In genomic region chr20:25378189-25378883, GRCh38 we compare ENCODE assay signal across 15 cellular contexts. TPM values are rescaled to one million over a fixed set of nuclear protein-coding genes. Genes with fewer than 3 reads are reported as not detected.
A peak's percentile ranks its signal among the peaks of the same experiment; 100 is the strongest.
DNase-seq lines count a peak whose midpoint lies in the region; ATAC-seq and TF ChIP-seq lines count a peak whose summit lies in the region.
"Had no signal": no experiment of that assay in that cellular context is flagged by ENCODE, and none has a peak within 500 bp of the region (broad histone marks: within the 10 kb centered on the region; RNA-seq: fewer than 3 reads in every experiment).

No MANE protein-coding gene starts in this region.

- H3K9me3 Mint-ChIP-seq in Caco-2 (ENCODE audit: unreplicated experiment) (no peaks in the 10 kb centered on the region), endodermal cell (peaks cover 2% of the 10 kb centered on the region), neural crest cell (no peaks in the 10 kb centered on the region)
- H3K9me3 Mint-ChIP-seq: CD4-positive, alpha-beta T cell had no signal

- POLR2A ChIA-PET in Caco-2 (lab: Charles Lee), result interaction anchor here (0.5 to 1.6 kb wide), 5 partner anchors 14 to 1494 kb away, joined by 5 to 11 read pairs (median 6); partner anchors contain the start of gene GINS1
- POLR2A ChIA-PET in PC-9 (lab: Charles Lee; ENCODE audit: unreplicated experiment), result no interaction called here

- H4K20me1 ChIP-seq in PC-9 (ENCODE audit: insufficient read depth), result no peaks in the 10 kb centered on the region

- H3K36me3 Mint-ChIP-seq in Caco-2 (ENCODE audit: insufficient read depth, unreplicated experiment) (peaks cover 47% of the 10 kb centered on the region), endodermal cell (ENCODE audit: low read depth) (peaks cover 30% of the 10 kb centered on the region), neural crest cell (ENCODE audit: low read depth) (peaks cover 19% of the 10 kb centered on the region)

- H3K4me3 Mint-ChIP-seq in Caco-2 (ENCODE audit: unreplicated experiment) (peak overlapping the region; percentile 30), endodermal cell (no peak overlapping the region), neural crest cell (no peak overlapping the region)
- H3K4me3 Mint-ChIP-seq: CD4-positive, alpha-beta T cell; HFFc6 had no signal

- CTCF ChIA-PET in Caco-2 (lab: Charles Lee), result interaction anchor here (0.5 to 1.3 kb wide), 6 partner anchors 13 to 67 kb away, joined by 3 to 6 read pairs (median 4); partner anchors contain the start of gene ABHD12
- CTCF ChIA-PET in PC-9 (lab: Charles Lee), result no interaction called here

- no peak for ATAC-seq in SK-N-SH treated with all-trans-retinoic acid at 6 μM for 48 hours
- ATAC-seq: A549, GM12878, K562 had no signal

- no peaks in the 10 kb centered on the region; the same call in 1 of the 2 replicates for H3F3A ChIP-seq in PC-9 (ENCODE audit: insufficient read depth, low read depth)

- H3K27me3 ChIP-seq in Caco-2 (replicated peaks; ENCODE audit: control insufficient read depth, insufficient read depth, low read length) (no peaks in the 10 kb centered on the region), endodermal cell (ENCODE audit: control insufficient read depth, insufficient read depth, low read length, poor library complexity, severe bottlenecking) (no peaks in the 10 kb centered on the region), PC-9 (ENCODE audit: insufficient read depth, low read depth) (no peaks in the 10 kb centered on the region)

- H3K9me2 ChIP-seq in PC-9 (ENCODE audit: insufficient read depth), result no peaks in the 10 kb centered on the region

- peak; percentile 72 to 76 for DNase-seq in Caco-2
- peak; percentile 17 for DNase-seq in endodermal cell
- no peak for DNase-seq in neural crest cell (ENCODE audit: low read depth, low spot score)
- DNase-seq in substantia nigra (lab: John Stamatoyannopoulos, UW), result no peak
- DNase-seq in NCI-H1694 (lab: John Stamatoyannopoulos, UW), result no peak
- no peak for DNase-seq in PC-9
- no peak for DNase-seq in MV-4-11 (lab: John Stamatoyannopoulos, UW)
- DNase-seq: CD4-positive, alpha-beta T cell; DMS79; HCEC 1CT; HFFc6 had no signal

- H3K4me2 ChIP-seq in PC-9, result no peak overlapping the region
- H3K4me2 ChIP-seq: A549 had no signal

- H3K4me1 ChIP-seq in Caco-2 (peaks cover 34% of the 10 kb centered on the region), endodermal cell (ENCODE audit: control insufficient read depth, insufficient read depth, low read length) (no peaks in the 10 kb centered on the region), PC-9 (replicated peaks; ENCODE audit: insufficient read depth) (0 out of 2 replicates have a peak, but pooled peaks cover 5% of the 10 kb centered on the region)
- H3K4me1 ChIP-seq: A549 had no signal

- H2AFZ ChIP-seq in PC-9, result no peak overlapping the region

- H3K27me3 Mint-ChIP-seq in Caco-2 (ENCODE audit: insufficient read depth, unreplicated experiment) (no peaks in the 10 kb centered on the region), endodermal cell (ENCODE audit: insufficient read depth) (no peaks in the 10 kb centered on the region), neural crest cell (ENCODE audit: low read depth) (no peaks in the 10 kb centered on the region)
- H3K27me3 Mint-ChIP-seq: CD4-positive, alpha-beta T cell had no signal

- 98 to 100% methylated on average over 4 to 5 of the region's 5 CpGs for WGBS in endodermal cell (ENCODE audit: insufficient coverage in 1 of 2, insufficient read length in 1 of 2), 2 experiments

- H3K27ac ChIP-seq in endodermal cell (ENCODE audit: low read depth, low read length) (no peak overlapping the region), substantia nigra (ENCODE audit: low read depth, low read length, poor library complexity, severe bottlenecking) (peak overlapping the region; percentile 44), PC-9 (no peak overlapping the region)
- H3K27ac ChIP-seq: A549 had no signal

- no peak overlapping the region for H3K9ac ChIP-seq in endodermal cell (ENCODE audit: extremely low read depth, low read length, poor library complexity, severe bottlenecking)

- H3K27ac Mint-ChIP-seq in Caco-2 (ENCODE audit: unreplicated experiment) (peak overlapping the region; percentile 62), endodermal cell (no peak overlapping the region), neural crest cell (ENCODE audit: unreplicated experiment) (peak overlapping the region; percentile 64)
- H3K27ac Mint-ChIP-seq: CD4-positive, alpha-beta T cell; HFFc6 had no signal

- H3K4me1 Mint-ChIP-seq in Caco-2 (ENCODE audit: low read depth, unreplicated experiment) (peaks cover 45% of the 10 kb centered on the region), endodermal cell (peaks cover 10% of the 10 kb centered on the region), neural crest cell (peaks cover 23% of the 10 kb centered on the region)

- peaks cover 69% of the 10 kb centered on the region for H3K79me2 ChIP-seq in PC-9 (ENCODE audit: low read depth)

- H3K36me3 ChIP-seq in Caco-2 (ENCODE audit: control insufficient read depth, insufficient read depth, low read length) (peaks cover 6% of the 10 kb centered on the region; the same call in 1 of the 2 replicates), endodermal cell (ENCODE audit: control insufficient read depth, insufficient read depth, low read length) (peaks cover 26% of the 10 kb centered on the region), PC-9 (ENCODE audit: low read depth) (0 out of 2 replicates have a peak, but pooled peaks cover 5% of the 10 kb centered on the region)

- intact Hi-C loops in Caco-2 (cut with micrococcal nuclease; ENCODE audit: unreplicated experiment), result loop anchor here (1.0 kb wide), 2 partner anchors 20 to 24 kb away; no protein-coding TSS in a partner anchor
- intact Hi-C loops in PC-9 (cut with micrococcal nuclease; ENCODE audit: unreplicated experiment), result no loop called here

- no peak for TF ChIP-seq CTCF in Caco-2 (IDR thresholded peaks at IDR 0.05; ENCODE audit: insufficient read depth in 1 of 2, low read depth in 1 of 2, low read length in 1 of 2, severe bottlenecking in 1 of 2, unreplicated experiment in 1 of 2)
- no peak for TF ChIP-seq CTCF in endodermal cell (conservative IDR thresholded peaks at IDR 0.05)
- no peak for TF ChIP-seq CTCF in neural crest cell (conservative IDR thresholded peaks at IDR 0.05)
- TF ChIP-seq CTCF in PC-9 (conservative IDR thresholded peaks at IDR 0.05), result no peak

- H3K4me3 ChIP-seq in Caco-2 (ENCODE audit: low read depth, low read length), result no peak overlapping the region
- H3K4me3 ChIP-seq in endodermal cell (ENCODE audit: low read length), result no peak overlapping the region
- H3K4me3 ChIP-seq in PC-9, result no peak overlapping the region
- H3K4me3 ChIP-seq: A549, GM12878, K562 had no signal

- H3K9me3 ChIP-seq in Caco-2 (no peaks in the 10 kb centered on the region), endodermal cell (ENCODE audit: control insufficient read depth, low read length) (peaks cover 4% of the 10 kb centered on the region), PC-9 (ENCODE audit: insufficient read depth, low read depth) (no peaks in the 10 kb centered on the region)
- H3K9me3 ChIP-seq: A549 had no signal

- BruUV-seq in Caco-2 (replicated peaks; lab: Mats Ljungman, UMichigan), result no TSS peak
- no TSS peak for BruUV-seq in PC-9 (replicated peaks; lab: Mats Ljungman, UMichigan)

TF ChIP-seq in SK-N-SH treated with all-trans-retinoic acid at 6 μM for 48 hours, 23 proteins besides CTCF, POLR2A, EP300 and RAD21 (continues in another document):
- TF ChIP-seq SNAI2 (CRISPR knock-in tag; IDR thresholded peaks at IDR 0.05) (no peak), ZNF70 (CRISPR knock-in tag; IDR thresholded peaks at IDR 0.05) (no peak), ZC3H10 (CRISPR knock-in tag; IDR thresholded peaks at IDR 0.05) (no peak), OSR1 (CRISPR knock-in tag; IDR thresholded peaks at IDR 0.05) (no peak), BACH2 (CRISPR knock-in tag; IDR thresholded peaks at IDR 0.05; ENCODE audit: borderline replicate concordance) (no peak), CREB5 (CRISPR knock-in tag; IDR thresholded peaks at IDR 0.05; ENCODE audit: low read depth) (no peak), GLIS3 (CRISPR knock-in tag; IDR thresholded peaks at IDR 0.05) (no peak), ZFP3 (CRISPR knock-in tag; IDR thresholded peaks at IDR 0.05) (no peak), CSRNP3 (CRISPR knock-in tag; IDR thresholded peaks at IDR 0.05) (no peak), TOX (CRISPR knock-in tag; IDR thresholded peaks at IDR 0.05; ENCODE audit: borderline replicate concordance) (no peak), ZNF8 (CRISPR knock-in tag; IDR thresholded peaks at IDR 0.05) (no peak), ARNTL (CRISPR knock-in tag; IDR thresholded peaks at IDR 0.05; ENCODE audit: borderline replicate concordance, low read depth) (no peak)

RNA-seq across cellular contexts. Expression of gene ABHD12, which starts 12.3 kb away (rescaled TPM):
- 84.9 and 104 TPM in 2 replicates for total RNA-seq in Caco-2 (2022)
- total RNA-seq in endodermal cell, result 10 to 100 TPM; 48.2 to 52.7 TPM
- polyA plus RNA-seq in endodermal cell (2013, experiment 1 of 2), result 34.8 TPM
- polyA plus RNA-seq in endodermal cell (2013, experiment 2 of 2), result 35.4 TPM
- total RNA-seq in neural crest cell, result 51.3 and 51.6 TPM in 2 replicates
- 60.1 and 72.6 TPM in 2 replicates for total RNA-seq in PC-9 (2021)

RNA-seq across cellular contexts. Expression of gene GINS1, which starts 29.1 kb away (rescaled TPM):
- 48.7 and 50.9 TPM in 2 replicates for total RNA-seq in Caco-2 (2022)
- total RNA-seq in endodermal cell, result 10 to 100 TPM; 40.2 to 48.6 TPM
- polyA plus RNA-seq in endodermal cell (2013, experiment 1 of 2), result 26.7 TPM
- 30.4 TPM for polyA plus RNA-seq in endodermal cell (2013, experiment 2 of 2)
- 53.9 and 56.5 TPM in 2 replicates for total RNA-seq in neural crest cell
- 26.6 and 27.8 TPM in 2 replicates for total RNA-seq in PC-9 (2021)

Comparison
In these comparisons a context has a peak if more than half of its experiments do, and no peak if none do; other contexts are left out.
1. DNase-seq: peak in Caco-2 (2 of 2) and endodermal cell (single experiment); none in neural crest cell (single experiment), substantia nigra (0 of 49), NCI-H1694 (single experiment), PC-9 (0 of 2) and MV-4-11 (single experiment).